9 cellular contexts compared by ENCODE assay signal in the genomic region with DNA sequence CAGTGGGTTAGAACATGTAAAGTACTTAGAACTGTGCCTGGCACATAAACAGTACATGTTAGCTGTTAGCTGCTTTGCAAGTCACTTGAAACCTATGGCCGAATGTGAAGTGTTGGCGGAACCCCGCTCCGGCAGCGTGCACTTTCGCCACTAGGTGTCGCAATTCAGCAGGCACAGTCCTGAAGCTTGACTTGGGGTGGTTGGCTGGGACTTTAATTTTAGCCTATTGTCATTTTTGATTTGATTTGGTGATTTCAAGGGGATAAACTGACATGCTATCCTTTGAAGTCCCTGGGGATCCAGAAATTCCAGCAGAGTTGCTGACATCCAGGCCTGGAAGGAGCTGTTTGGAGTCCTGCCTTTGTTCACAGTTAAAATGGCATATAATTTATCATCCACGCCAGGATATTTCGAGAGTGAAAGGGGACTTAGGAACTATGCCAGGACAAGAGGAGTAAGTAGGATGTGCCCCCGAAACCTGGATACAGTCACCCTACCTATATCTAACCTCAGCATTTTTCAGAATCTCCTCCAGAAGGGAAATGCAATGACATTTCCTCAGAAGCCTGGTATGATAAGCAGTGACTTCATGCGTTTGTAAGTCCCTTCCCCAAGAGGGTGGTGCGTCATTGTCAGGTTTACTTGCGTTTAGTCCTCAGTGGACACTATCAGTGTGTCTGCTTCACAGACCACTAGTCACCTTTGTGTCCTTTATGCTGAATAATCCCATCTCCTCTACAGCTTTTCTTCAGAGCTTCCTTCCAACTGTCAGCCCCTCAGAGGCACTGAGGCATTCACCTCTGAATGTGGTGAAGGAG. TPM values are rescaled to one million over a fixed set of nuclear protein-coding genes. Genes with fewer than 3 reads are reported as not detected.
DNase-seq lines count a peak whose midpoint lies in the region; ATAC-seq and TF ChIP-seq lines count a peak whose summit lies in the region.
"Had no signal": no experiment of that assay in that cellular context is flagged by ENCODE, and none has a peak within 500 bp of the region (broad histone marks: within the 10 kb centered on the region; RNA-seq: fewer than 3 reads in every experiment).

No MANE protein-coding gene starts in this region.

- H3K9me2 ChIP-seq in HCT116 (ENCODE audit: insufficient read depth) = no peaks in the 10 kb centered on the region

- H3K36me3 ChIP-seq in HCT116 (ENCODE audit: control insufficient read depth in 1 of 2, insufficient read depth in 2 of 2, low read length in 2 of 2) = no peaks in the 10 kb centered on the region

- no peak overlapping the region for H3K4me3 ChIP-seq in HCT116 (replicated peaks in 1 of 2; ENCODE audit: low read depth in 1 of 2, low read length in 2 of 2)

- BruUV-seq in HCT116 (replicated peaks; lab: Mats Ljungman, UMichigan) = no TSS peak

- peak overlapping the region; percentile 63 for H2AFZ ChIP-seq in HCT116 (ENCODE audit: low read depth, low read length, poor library complexity, severe bottlenecking)

- H3K9ac ChIP-seq in HCT116 (ENCODE audit: low read length) = no peak overlapping the region

- peaks cover 11 to 27% of the 10 kb centered on the region in 2 experiments; a peak in 3 of 4 replicates for H3K4me1 ChIP-seq in HCT116 (ENCODE audit: control insufficient read depth in 1 of 2, insufficient read depth in 2 of 2, low read length in 2 of 2)

- TF ChIP-seq CTCF in HCT116 (IDR thresholded peaks at IDR 0.05 in 2 of 3, conservative IDR thresholded peaks at IDR 0.05 in 1 of 3; ENCODE audit: borderline replicate concordance in 1 of 3, insufficient read depth in 1 of 3, low read depth in 2 of 3, low read length in 2 of 3) = peak; percentile 74 to 99 (median 99); a peak in 5 of 6 replicates

- RAD21 ChIA-PET in HCT116 (lab: Charles Lee; ENCODE audit: low non-redundant PET in 1 of 2, low total read pairs in 2 of 2, uncharacterized antibody in 2 of 2, unreplicated experiment in 2 of 2) = interaction anchor here (1.0 to 1.9 kb wide), 4 partner anchors 40 to 202 kb away, joined by 3 to 7 read pairs (median 4); no protein-coding TSS in a partner anchor

- no peaks in the 10 kb centered on the region; the same call in 1 of the 2 replicates for H3K27me3 ChIP-seq in HCT116 (ENCODE audit: insufficient read depth, low read length)

- POLR2A ChIA-PET in HCT116 (lab: Charles Lee) = no interaction called here

- H3K9me3 ChIP-seq in HCT116 (ENCODE audit: control insufficient read depth in 1 of 2, insufficient read depth in 1 of 2, low read depth in 1 of 2, low read length in 2 of 2) = no peaks in the 10 kb centered on the region

- peak; percentile 61 for ATAC-seq in HCT116
- ATAC-seq in GM18511 (IDR thresholded peaks at IDR 0.05; ENCODE audit: unreplicated experiment) = no peak

- TF ChIP-seq POLR2A in HCT116 (IDR thresholded peaks at IDR 0.05; ENCODE audit: borderline replicate concordance, extremely low read depth, insufficient read depth, insufficient read length) = no peak

- H4K20me1 ChIP-seq in HCT116 (ENCODE audit: insufficient read depth) = no peaks in the 10 kb centered on the region

- TF ChIP-seq RAD21 in HCT116 (IDR thresholded peaks at IDR 0.05; ENCODE audit: low read depth) = peak; percentile 83

- H3K4me2 ChIP-seq in HCT116 (ENCODE audit: low read length) = peak overlapping the region; percentile 15; the same call in 1 of the 2 replicates

- no peak overlapping the region for H3K27ac ChIP-seq in HCT116 (ENCODE audit: low read depth, low read length)

- no peaks in the 10 kb centered on the region for H3K79me2 ChIP-seq in HCT116 (ENCODE audit: insufficient read depth, low read length)

- CTCF ChIA-PET in HCT116 (lab: Charles Lee) = interaction anchor here (0.6 to 3.9 kb wide), 20 partner anchors 8 to 730 kb away, joined by 3 to 39 read pairs (median 4); no protein-coding TSS in a partner anchor

- DNase-seq in COLO668 (lab: John Stamatoyannopoulos, UW; ENCODE audit: unreplicated experiment) = peak; percentile 54
- DNase-seq in HCT116 (ENCODE audit: low read depth, low spot score) = peak; percentile 72
- DNase-seq in NCI-H345 (lab: John Stamatoyannopoulos, UW) = peak; percentile 83
- peak; percentile 85 for DNase-seq in activated CD4-positive, CD25-positive, alpha-beta regulatory T cell treated with anti-CD3 and anti-CD28 coated beads, Interleukin-2, amount 50 U/mL, for 72 hours
- DNase-seq in central memory CD4-positive, alpha-beta T cell = peak; percentile 72
- DNase-seq in kidney glomerular epithelial cell (lab: John Stamatoyannopoulos, UW) = peak; percentile 51
- DNase-seq in stimulated activated CD4-positive, alpha-beta T cell treated with anti-CD3 and anti-CD28 coated beads, Interleukin-2, amount 100 ng/mL, for 24 hours = peak; percentile 89 to 90

- intact Hi-C loops in HCT116 (cut with micrococcal nuclease) = loop anchor here (1.0 to 5.0 kb wide), 3 partner anchors 130 to 369 kb away; no protein-coding TSS in a partner anchor

TF ChIP-seq in HCT116, 20 proteins besides CTCF, POLR2A, EP300 and RAD21:
- TF ChIP-seq SP1 (IDR thresholded peaks at IDR 0.05; ENCODE audit: low read depth) = no peak
- TF ChIP-seq YY1 (IDR thresholded peaks at IDR 0.05; ENCODE audit: extremely low read depth, insufficient replicate concordance, low read depth, low read length) = peak; percentile 34
- peak; percentile 44; the same call in 1 of the 2 replicates for TF ChIP-seq CBX3 (IDR thresholded peaks at IDR 0.05; ENCODE audit: low read depth)

RNA-seq across cellular contexts. Expression of gene TSPAN9, which starts 3.5 kb away (rescaled TPM):
- 13.2 TPM for total RNA-seq in HCT116 (2021; ENCODE audit: unreplicated experiment)
- 10.3 and 12.8 TPM in 2 replicates for polyA plus RNA-seq in HCT116 (2012)
- total RNA-seq: T-helper 1 cell treated with Interleukin-12 subunit alpha and Interleukin-12 subunit beta and Interleukin-4 antibody, amounts not matched to agents 30 ng/mL and 1 ng/mL, for 36 hours had no signal
